9 cellular contexts compared by ENCODE assay signal in genomic region chr17:18370761-18371160, GRCh38. TPM values are rescaled to one million over a fixed set of nuclear protein-coding genes. Genes with fewer than 3 reads are reported as not detected.
"Had no signal": no experiment of that assay in that cellular context is flagged by ENCODE, and none has a peak within 500 bp of the region (broad histone marks: within the 10 kb centered on the region; RNA-seq: fewer than 3 reads in every experiment).

No MANE protein-coding gene starts in this region.

- DNase-seq: GDM1, GF-D8 had no signal

- FAIRE-seq: G401.6, GM12878, GM12891, GM12892, GM18507, GM19239 had no signal

- H3K4me3 ChIP-seq: GM12878 had no signal

RNA-seq across cellular contexts. Expression of gene EVPLL, which starts 6.8 kb away (rescaled TPM):
- total RNA-seq: G401, GM12878 had no signal
- polyA plus RNA-seq: GM12878 had no signal
